8 cellular contexts compared by ENCODE assay signal in genomic region chr16:84144859-84145639, GRCh38. TPM values are rescaled to one million over a fixed set of nuclear protein-coding genes. Genes with fewer than 3 reads are reported as not detected.
DNase-seq lines count a peak whose midpoint lies in the region; ATAC-seq lines count a peak whose summit lies in the region.

Gene DNAAF1, plus strand, starts transcription at chr16:84145308. Its CDS starts 133 bp downstream, at chr16:84145441.
Gene HSDL1, minus strand, starts transcription at chr16:84145177. Its CDS starts 13,856 bp downstream, at chr16:84131321.

- H2BK15ac ChIP-seq in mesendoderm (replicated peaks; ENCODE audit: low read depth): no peak within 1 kb of the TSS

- DNase-seq in CD1c-positive myeloid dendritic cell (ENCODE audit: extremely low spot score) (peak; percentile 97), NCI-H82 (lab: John Stamatoyannopoulos, UW) (peak; percentile 88), mesendoderm (peak; percentile 91)
- peak; percentile 76 to 96 for DNase-seq in activated CD8-positive, alpha-beta memory T cell treated with anti-CD3 and anti-CD28 coated beads for 1 hour (ENCODE audit: extremely low read depth in 1 of 2, low read depth in 1 of 2)
- DNase-seq in effector memory CD8-positive, alpha-beta T cell: peak; percentile 93 to 96 (median 94)
- peak; percentile 91 for DNase-seq in stimulated activated CD8-positive, alpha-beta memory T cell treated with anti-CD3 and anti-CD28 coated beads, Interleukin-12 subunit alpha, Interleukin-12 subunit beta, amount 100 ng/mL, for 1 hour (ENCODE audit: low read depth)

- no peak within 1 kb of the TSS for H2BK120ac ChIP-seq in mesendoderm (ENCODE audit: low read depth, low read length)

- no CpG with 5 or more reads among the region's 89 CpGs for WGBS in mesendoderm (ENCODE audit: extremely low coverage, insufficient coverage, low lambda C conversion rate)

- no peak within 1 kb of the TSS for H4K5ac ChIP-seq in mesendoderm (ENCODE audit: low read length)

- no peak within 1 kb of the TSS for H2BK5ac ChIP-seq in mesendoderm (ENCODE audit: low read length)

- peak within 1 kb of the TSS; percentile 38 for H3K27ac ChIP-seq in mesendoderm (ENCODE audit: low read depth, low read length)

- peaks cover 0 to 9% of the 10 kb centered on the region in 2 donors for H3K27me3 Mint-ChIP-seq in effector memory CD8-positive, alpha-beta T cell

- peaks cover 6% of the 10 kb centered on the region for H3K79me2 ChIP-seq in mesendoderm (ENCODE audit: control insufficient read depth, insufficient read depth, low read length)

- peak within 1 kb of the TSS; percentile 90 for H3K56ac ChIP-seq in mesendoderm (ENCODE audit: low read length)

- H3K36me3 ChIP-seq in mesendoderm (ENCODE audit: control insufficient read depth, insufficient read depth, low read length): no peaks in the 10 kb centered on the region

- peak within 1 kb of the TSS; percentile 71 for H3K18ac ChIP-seq in mesendoderm (ENCODE audit: low read length)

- H3K27ac Mint-ChIP-seq in effector memory CD8-positive, alpha-beta T cell: peak within 1 kb of the TSS; percentile 88 to 97

- H3K4me2 ChIP-seq in mesendoderm (ENCODE audit: low read length): peak within 1 kb of the TSS; percentile 98

- no peak within 1 kb of the TSS for H2AK5ac ChIP-seq in mesendoderm (ENCODE audit: low read length)

- H3K4me3 Mint-ChIP-seq in effector memory CD8-positive, alpha-beta T cell: peak within 1 kb of the TSS; percentile 98

- no peaks in the 10 kb centered on the region for H3K9me3 Mint-ChIP-seq in effector memory CD8-positive, alpha-beta T cell

- no peak within 1 kb of the TSS for H4K8ac ChIP-seq in mesendoderm (ENCODE audit: low read depth, low read length)

- H3K4me3 ChIP-seq in mesendoderm (ENCODE audit: low read length): peak within 1 kb of the TSS; percentile 89

- H3K4me1 Mint-ChIP-seq in effector memory CD8-positive, alpha-beta T cell (ENCODE audit: low read depth in 2 of 2): peaks cover 16 to 18% of the 10 kb centered on the region in 2 donors

- H3K79me1 ChIP-seq in mesendoderm (ENCODE audit: low read length): peaks cover 2% of the 10 kb centered on the region

- H3K4me1 ChIP-seq in mesendoderm (ENCODE audit: control insufficient read depth, low read depth, low read length): no peaks in the 10 kb centered on the region

- ATAC-seq in GM19324 (IDR thresholded peaks at IDR 0.05; ENCODE audit: low FRiP score, unreplicated experiment) (peak; percentile 88), HG03457 (IDR thresholded peaks at IDR 0.05; ENCODE audit: unreplicated experiment) (peak; percentile 65)
- ATAC-seq in effector memory CD8-positive, alpha-beta T cell (replicated peaks): peak; percentile 84

- H3K9ac ChIP-seq in mesendoderm (ENCODE audit: low read length): peak within 1 kb of the TSS; percentile 89

- H3K27me3 ChIP-seq in mesendoderm (ENCODE audit: insufficient read depth, low read length, poor library complexity): no peaks in the 10 kb centered on the region

- H3K36me3 Mint-ChIP-seq in effector memory CD8-positive, alpha-beta T cell (ENCODE audit: insufficient read depth): peaks cover 15% of the 10 kb centered on the region

- H3K4ac ChIP-seq in mesendoderm (ENCODE audit: low read depth, low read length): peak within 1 kb of the TSS; percentile 58

- peak within 1 kb of the TSS; percentile 39 for H3K23ac ChIP-seq in mesendoderm (ENCODE audit: low read length)

RNA-seq across cellular contexts. Expression of gene DNAAF1, which starts in this region (rescaled TPM):
- polyA plus RNA-seq in mesendoderm (2013, experiment 1 of 2): 0.03 TPM
- 0.06 TPM for polyA plus RNA-seq in mesendoderm (2013, experiment 2 of 2)

RNA-seq across cellular contexts. Expression of gene HSDL1, which starts in this region (rescaled TPM):
- 16.0 TPM for polyA plus RNA-seq in mesendoderm (2013, experiment 1 of 2)
- polyA plus RNA-seq in mesendoderm (2013, experiment 2 of 2): 15.8 TPM

Comparison
In these comparisons a context has a peak if more than half of its experiments do, and no peak if none do; other contexts are left out.
1. Peak in every context shown above with its lines: DNase-seq, ATAC-seq, H3K4me3 ChIP-seq and H3K27ac ChIP-seq.